11 cellular contexts compared by ENCODE assay signal in the genomic region with DNA sequence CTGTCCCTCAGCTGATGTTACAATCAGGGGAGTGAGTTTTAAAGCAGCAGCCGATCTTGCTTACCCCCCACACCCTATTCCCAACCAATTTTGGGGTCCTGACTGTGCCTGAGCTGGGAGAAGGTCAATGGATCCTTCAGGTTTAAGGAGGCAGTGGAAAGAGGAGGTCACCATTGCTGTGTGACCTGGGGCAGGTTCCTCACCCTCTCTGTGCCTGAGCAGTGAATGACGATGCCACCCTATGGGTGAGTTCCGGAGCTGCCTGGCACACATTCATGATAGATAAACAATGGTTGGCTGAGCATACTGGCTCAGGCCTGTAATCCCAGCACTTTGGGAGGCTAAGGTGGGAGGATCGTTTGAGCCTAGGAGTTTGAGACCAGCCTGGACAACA. TPM values are rescaled to one million over a fixed set of nuclear protein-coding genes. Genes with fewer than 3 reads are reported as not detected.
DNase-seq lines count a peak whose midpoint lies in the region; TF ChIP-seq lines count a peak whose summit lies in the region.
"Had no signal": no experiment of that assay in that cellular context is flagged by ENCODE, and none has a peak within 500 bp of the region (broad histone marks: within the 10 kb centered on the region; RNA-seq: fewer than 3 reads in every experiment).

No MANE protein-coding gene starts in this region.

- intact Hi-C loops in adrenal gland (cut with DNase I): no loop called here
- intact Hi-C loops in transverse colon (cut with DNase I; ENCODE audit: low total_unique reads): no loop called here

- H3K36me3 ChIP-seq in adrenal gland (replicated peaks in 1 of 2): no peaks in the 10 kb centered on the region
- H3K36me3 ChIP-seq in mucosa of stomach (ENCODE audit: control insufficient read depth, insufficient read depth, low read length): no peaks in the 10 kb centered on the region
- no peaks in the 10 kb centered on the region for H3K36me3 ChIP-seq in transverse colon
- H3K36me3 ChIP-seq: HAP-1 had no signal

- no peak for DNase-seq in activated naive CD4-positive, alpha-beta T cell treated with Interleukin-2 at 50 U/mL for 16 hours
- DNase-seq in adrenal gland: peak in 1 of 7 donors; percentile 37
- no peak for DNase-seq in transverse colon
- no peak for DNase-seq in DMS114 treated with DMSO at 0.1 percent for 48 hours (lab: John Stamatoyannopoulos, UW; ENCODE audit: unreplicated experiment)
- DNase-seq in SKM-1 (lab: John Stamatoyannopoulos, UW; ENCODE audit: unreplicated experiment): no peak
- DNase-seq in stimulated activated CD4-positive, alpha-beta T cell treated with anti-CD3 and anti-CD28 coated beads, Interleukin-2, amount 100 ng/mL, for 24 hours: no peak
- DNase-seq: central memory CD4-positive, alpha-beta T cell; mesendoderm had no signal

- WGBS in adrenal gland, 4 donors: 53 to 89% (median 63%) methylated on average over 1 to 4 of the region's 4 CpGs
- WGBS in transverse colon (ENCODE audit: low coverage in 1 of 2), 2 donors: 60% methylated on average over 4 of the region's 4 CpGs; no CpG with 5 or more reads in 1 of the 2 donors

- no peak for TF ChIP-seq EP300 in transverse colon (IDR thresholded peaks at IDR 0.05; ENCODE audit: low read depth)

- H3K9me3 ChIP-seq in adrenal gland (replicated peaks in 1 of 3) (no peaks in the 10 kb centered on the region), mucosa of stomach (ENCODE audit: control insufficient read depth, low read length) (no peaks in the 10 kb centered on the region), transverse colon (no peaks in the 10 kb centered on the region)
- H3K9me3 ChIP-seq: HAP-1 had no signal

- H3K27me3 Mint-ChIP-seq in activated naive CD4-positive, alpha-beta T cell treated with anti-CD3 and anti-CD28 coated beads, Interleukin-2, amount 50 U/mL, for 24 hours: no peaks in the 10 kb centered on the region

- H3K27me3 ChIP-seq in adrenal gland (no peaks in the 10 kb centered on the region), mucosa of stomach (ENCODE audit: control insufficient read depth, insufficient read depth, low read length) (no peaks in the 10 kb centered on the region), transverse colon (no peaks in the 10 kb centered on the region)

- peak in 1 of 6 experiments; percentile 3 for TF ChIP-seq CTCF in adrenal gland (IDR thresholded peaks at IDR 0.05)
- TF ChIP-seq CTCF in transverse colon (IDR thresholded peaks at IDR 0.05): peak in 1 of 5 experiments; percentile 10

- H3K4me3 ChIP-seq in adrenal gland (no peak overlapping the region), mucosa of stomach (ENCODE audit: low read length) (no peak overlapping the region), transverse colon (no peak overlapping the region)
- H3K4me3 ChIP-seq: HAP-1 had no signal

- peak overlapping the region; percentile 76 for H3K27ac Mint-ChIP-seq in activated naive CD4-positive, alpha-beta T cell treated with anti-CD3 and anti-CD28 coated beads, Interleukin-2, amount 50 U/mL, for 24 hours

- H3K36me3 Mint-ChIP-seq in activated naive CD4-positive, alpha-beta T cell treated with anti-CD3 and anti-CD28 coated beads, Interleukin-2, amount 50 U/mL, for 24 hours: peaks cover under 1% of the 10 kb centered on the region

- H3K27ac ChIP-seq in adrenal gland (peak overlapping the region; percentile 18 to 99 (median 87)), transverse colon (peak overlapping the region; percentile 53 to 98 (median 87))

- peak overlapping the region; percentile 32 for H3K9ac ChIP-seq in mucosa of stomach (ENCODE audit: low read length)

- H3K4me3 Mint-ChIP-seq in activated naive CD4-positive, alpha-beta T cell treated with anti-CD3 and anti-CD28 coated beads, Interleukin-2, amount 50 U/mL, for 24 hours: peak overlapping the region; percentile 51

- in situ Hi-C loops in transverse colon (cut with MboI; ENCODE audit: low pct_ligation_motif_present in 1 of 4, low pct_unique_long_range_greater_than_20kb in 1 of 4, low sequenced_read_pairs in 3 of 4): no loop called here

- H3K9me3 Mint-ChIP-seq in activated naive CD4-positive, alpha-beta T cell treated with anti-CD3 and anti-CD28 coated beads, Interleukin-2, amount 50 U/mL, for 24 hours: no peaks in the 10 kb centered on the region

- TF ChIP-seq POLR2A in adrenal gland (IDR thresholded peaks at IDR 0.05) (no peak), transverse colon (IDR thresholded peaks at IDR 0.05) (no peak)

- H3K4me1 Mint-ChIP-seq in activated naive CD4-positive, alpha-beta T cell treated with anti-CD3 and anti-CD28 coated beads, Interleukin-2, amount 50 U/mL, for 24 hours: peaks cover 44% of the 10 kb centered on the region

- H3K4me1 ChIP-seq in adrenal gland (replicated peaks in 1 of 2) (peaks cover 42 to 47% of the 10 kb centered on the region in 2 donors), mucosa of stomach (ENCODE audit: control insufficient read depth, insufficient read depth, low read length) (peaks cover 49% of the 10 kb centered on the region), transverse colon (peaks cover 27 to 64% (median 45%) of the 10 kb centered on the region in 4 donors)

RNA-seq across cellular contexts. Expression of gene JUND, which starts 20.3 kb away (rescaled TPM):
- total RNA-seq in adrenal gland (100 to 1,000 TPM; 181 to 533 (median 361) TPM), transverse colon (1,000 to 10,000 TPM in 3 of 4 donors, 100 to 1,000 TPM in 1; 714 to 2,423 (median 1,288) TPM)
- polyA plus RNA-seq in adrenal gland: 100 to 1,000 TPM in 2 of 3 donors, 10 to 100 TPM in 1; 35.9 to 226 (median 104) TPM

RNA-seq across cellular contexts. Expression of gene LSM4, which starts 21.2 kb away (rescaled TPM):
- total RNA-seq in adrenal gland (100 to 1,000 TPM; 107 to 290 (median 161) TPM), transverse colon (100 to 1,000 TPM in 3 of 4 donors, 10 to 100 TPM in 1; 94.3 to 218 (median 175) TPM)
- polyA plus RNA-seq in adrenal gland: 100 to 1,000 TPM; 105 to 195 (median 120) TPM

RNA-seq across cellular contexts. Expression of gene IQCN, which starts 27.5 kb away (rescaled TPM):
- total RNA-seq in adrenal gland (1 to 10 TPM in 7 of 8 donors, under 1 TPM in 1; 0.30 to 5.4 (median 2.4) TPM), transverse colon (10 to 100 TPM in 3 of 4 donors, 1 to 10 TPM in 1; 4.8 to 49.7 (median 17.5) TPM)
- polyA plus RNA-seq in adrenal gland: 10 to 100 TPM in 1 of 3 donors, 1 to 10 TPM in 1, under 1 TPM in 1; 0.59 to 45.2 (median 6.0) TPM

RNA-seq across cellular contexts. Expression of gene PGPEP1, which starts 38.7 kb away (rescaled TPM):
- total RNA-seq in adrenal gland (10 to 100 TPM; 31.6 to 89.2 (median 58.6) TPM), transverse colon (100 to 1,000 TPM in 1 of 4 donors, 10 to 100 TPM in 3; 59.7 to 110 (median 73.0) TPM)
- polyA plus RNA-seq in adrenal gland: 10 to 100 TPM; 20.3 to 46.1 (median 21.1) TPM
